3 cellular contexts compared by ENCODE assay signal in the genomic region with DNA sequence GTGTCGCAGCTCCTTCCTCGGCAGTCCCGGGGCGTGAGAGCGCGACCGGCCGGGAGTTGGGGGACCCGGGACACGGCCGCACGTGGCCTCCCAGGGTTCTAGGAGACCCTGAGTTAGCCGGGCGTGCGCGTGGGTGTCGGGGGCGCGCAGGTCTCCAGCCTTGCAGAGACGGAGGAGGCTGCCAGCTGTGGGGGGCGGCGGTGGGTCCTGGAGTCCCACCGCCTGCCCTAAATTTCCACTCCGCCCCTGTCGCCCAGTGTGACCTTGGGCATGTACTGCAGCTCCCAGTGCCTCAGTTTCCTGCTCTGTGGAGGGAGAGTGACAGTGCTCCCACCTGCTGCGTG.
TF ChIP-seq lines count a peak whose summit lies in the region.

No MANE protein-coding gene starts in this region.

TF ChIP-seq in SK-N-SH, 30 proteins besides CTCF, POLR2A, EP300 and RAD21:
- TF ChIP-seq, protein P1, sequence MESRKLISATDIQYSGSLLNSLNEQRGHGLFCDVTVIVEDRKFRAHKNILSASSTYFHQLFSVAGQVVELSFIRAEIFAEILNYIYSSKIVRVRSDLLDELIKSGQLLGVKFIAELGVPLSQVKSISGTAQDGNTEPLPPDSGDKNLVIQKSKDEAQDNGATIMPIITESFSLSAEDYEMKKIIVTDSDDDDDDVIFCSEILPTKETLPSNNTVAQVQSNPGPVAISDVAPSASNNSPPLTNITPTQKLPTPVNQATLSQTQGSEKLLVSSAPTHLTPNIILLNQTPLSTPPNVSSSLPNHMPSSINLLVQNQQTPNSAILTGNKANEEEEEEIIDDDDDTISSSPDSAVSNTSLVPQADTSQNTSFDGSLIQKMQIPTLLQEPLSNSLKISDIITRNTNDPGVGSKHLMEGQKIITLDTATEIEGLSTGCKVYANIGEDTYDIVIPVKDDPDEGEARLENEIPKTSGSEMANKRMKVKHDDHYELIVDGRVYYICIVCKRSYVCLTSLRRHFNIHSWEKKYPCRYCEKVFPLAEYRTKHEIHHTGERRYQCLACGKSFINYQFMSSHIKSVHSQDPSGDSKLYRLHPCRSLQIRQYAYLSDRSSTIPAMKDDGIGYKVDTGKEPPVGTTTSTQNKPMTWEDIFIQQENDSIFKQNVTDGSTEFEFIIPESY (IDR thresholded peaks at IDR 0.05; ENCODE audit: borderline replicate concordance, low read depth): no peak

TF ChIP-seq in SK-N-SH treated with all-trans-retinoic acid at 6 μM for 48 hours, 23 proteins besides CTCF, POLR2A, EP300 and RAD21 (continued from another document):
- TF ChIP-seq ARNTL (CRISPR knock-in tag; IDR thresholded peaks at IDR 0.05; ENCODE audit: borderline replicate concordance, low read depth): no peak
- no peak for TF ChIP-seq TCF4 (CRISPR knock-in tag; IDR thresholded peaks at IDR 0.05; ENCODE audit: borderline replicate concordance)
- TF ChIP-seq, protein P2, sequence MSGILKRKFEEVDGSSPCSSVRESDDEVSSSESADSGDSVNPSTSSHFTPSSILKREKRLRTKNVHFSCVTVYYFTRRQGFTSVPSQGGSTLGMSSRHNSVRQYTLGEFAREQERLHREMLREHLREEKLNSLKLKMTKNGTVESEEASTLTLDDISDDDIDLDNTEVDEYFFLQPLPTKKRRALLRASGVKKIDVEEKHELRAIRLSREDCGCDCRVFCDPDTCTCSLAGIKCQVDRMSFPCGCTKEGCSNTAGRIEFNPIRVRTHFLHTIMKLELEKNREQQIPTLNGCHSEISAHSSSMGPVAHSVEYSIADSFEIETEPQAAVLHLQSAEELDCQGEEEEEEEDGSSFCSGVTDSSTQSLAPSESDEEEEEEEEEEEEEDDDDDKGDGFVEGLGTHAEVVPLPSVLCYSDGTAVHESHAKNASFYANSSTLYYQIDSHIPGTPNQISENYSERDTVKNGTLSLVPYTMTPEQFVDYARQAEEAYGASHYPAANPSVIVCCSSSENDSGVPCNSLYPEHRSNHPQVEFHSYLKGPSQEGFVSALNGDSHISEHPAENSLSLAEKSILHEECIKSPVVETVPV (CRISPR knock-in tag; IDR thresholded peaks at IDR 0.05): no peak
- TF ChIP-seq, protein P3, sequence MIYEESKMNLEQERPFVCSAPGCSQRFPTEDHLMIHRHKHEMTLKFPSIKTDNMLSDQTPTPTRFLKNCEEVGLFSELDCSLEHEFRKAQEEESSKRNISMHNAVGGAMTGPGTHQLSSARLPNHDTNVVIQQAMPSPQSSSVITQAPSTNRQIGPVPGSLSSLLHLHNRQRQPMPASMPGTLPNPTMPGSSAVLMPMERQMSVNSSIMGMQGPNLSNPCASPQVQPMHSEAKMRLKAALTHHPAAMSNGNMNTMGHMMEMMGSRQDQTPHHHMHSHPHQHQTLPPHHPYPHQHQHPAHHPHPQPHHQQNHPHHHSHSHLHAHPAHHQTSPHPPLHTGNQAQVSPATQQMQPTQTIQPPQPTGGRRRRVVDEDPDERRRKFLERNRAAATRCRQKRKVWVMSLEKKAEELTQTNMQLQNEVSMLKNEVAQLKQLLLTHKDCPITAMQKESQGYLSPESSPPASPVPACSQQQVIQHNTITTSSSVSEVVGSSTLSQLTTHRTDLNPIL (CRISPR knock-in tag; IDR thresholded peaks at IDR 0.05; ENCODE audit: low read depth): no peak
- TF ChIP-seq, protein P4, sequence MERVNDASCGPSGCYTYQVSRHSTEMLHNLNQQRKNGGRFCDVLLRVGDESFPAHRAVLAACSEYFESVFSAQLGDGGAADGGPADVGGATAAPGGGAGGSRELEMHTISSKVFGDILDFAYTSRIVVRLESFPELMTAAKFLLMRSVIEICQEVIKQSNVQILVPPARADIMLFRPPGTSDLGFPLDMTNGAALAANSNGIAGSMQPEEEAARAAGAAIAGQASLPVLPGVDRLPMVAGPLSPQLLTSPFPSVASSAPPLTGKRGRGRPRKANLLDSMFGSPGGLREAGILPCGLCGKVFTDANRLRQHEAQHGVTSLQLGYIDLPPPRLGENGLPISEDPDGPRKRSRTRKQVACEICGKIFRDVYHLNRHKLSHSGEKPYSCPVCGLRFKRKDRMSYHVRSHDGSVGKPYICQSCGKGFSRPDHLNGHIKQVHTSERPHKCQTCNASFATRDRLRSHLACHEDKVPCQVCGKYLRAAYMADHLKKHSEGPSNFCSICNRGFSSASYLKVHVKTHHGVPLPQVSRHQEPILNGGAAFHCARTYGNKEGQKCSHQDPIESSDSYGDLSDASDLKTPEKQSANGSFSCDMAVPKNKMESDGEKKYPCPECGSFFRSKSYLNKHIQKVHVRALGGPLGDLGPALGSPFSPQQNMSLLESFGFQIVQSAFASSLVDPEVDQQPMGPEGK (CRISPR knock-in tag; IDR thresholded peaks at IDR 0.05; ENCODE audit: borderline replicate concordance): no peak
- TF ChIP-seq, protein P5, sequence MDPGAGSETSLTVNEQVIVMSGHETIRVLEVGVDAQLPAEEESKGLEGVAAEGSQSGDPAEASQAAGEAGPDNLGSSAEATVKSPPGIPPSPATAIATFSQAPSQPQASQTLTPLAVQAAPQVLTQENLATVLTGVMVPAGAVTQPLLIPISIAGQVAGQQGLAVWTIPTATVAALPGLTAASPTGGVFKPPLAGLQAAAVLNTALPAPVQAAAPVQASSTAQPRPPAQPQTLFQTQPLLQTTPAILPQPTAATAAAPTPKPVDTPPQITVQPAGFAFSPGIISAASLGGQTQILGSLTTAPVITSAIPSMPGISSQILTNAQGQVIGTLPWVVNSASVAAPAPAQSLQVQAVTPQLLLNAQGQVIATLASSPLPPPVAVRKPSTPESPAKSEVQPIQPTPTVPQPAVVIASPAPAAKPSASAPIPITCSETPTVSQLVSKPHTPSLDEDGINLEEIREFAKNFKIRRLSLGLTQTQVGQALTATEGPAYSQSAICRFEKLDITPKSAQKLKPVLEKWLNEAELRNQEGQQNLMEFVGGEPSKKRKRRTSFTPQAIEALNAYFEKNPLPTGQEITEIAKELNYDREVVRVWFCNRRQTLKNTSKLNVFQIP (CRISPR knock-in tag; IDR thresholded peaks at IDR 0.05; ENCODE audit: borderline replicate concordance, low read depth): no peak
- no peak for TF ChIP-seq ZNF70 (CRISPR knock-in tag; IDR thresholded peaks at IDR 0.05)
- no peak for TF ChIP-seq TOX (CRISPR knock-in tag; IDR thresholded peaks at IDR 0.05; ENCODE audit: borderline replicate concordance)

TF ChIP-seq in K562, 482 proteins besides CTCF, POLR2A, EP300 and RAD21:
- TF ChIP-seq, protein P6, sequence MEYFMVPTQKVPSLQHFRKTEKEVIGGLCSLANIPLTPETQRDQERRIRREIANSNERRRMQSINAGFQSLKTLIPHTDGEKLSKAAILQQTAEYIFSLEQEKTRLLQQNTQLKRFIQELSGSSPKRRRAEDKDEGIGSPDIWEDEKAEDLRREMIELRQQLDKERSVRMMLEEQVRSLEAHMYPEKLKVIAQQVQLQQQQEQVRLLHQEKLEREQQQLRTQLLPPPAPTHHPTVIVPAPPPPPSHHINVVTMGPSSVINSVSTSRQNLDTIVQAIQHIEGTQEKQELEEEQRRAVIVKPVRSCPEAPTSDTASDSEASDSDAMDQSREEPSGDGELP (CRISPR knock-in tag; IDR thresholded peaks at IDR 0.05; ENCODE audit: borderline replicate concordance): 0 out of 2 replicates have a peak, but pooled peaks have one; percentile 1
- TF ChIP-seq, protein P7, sequence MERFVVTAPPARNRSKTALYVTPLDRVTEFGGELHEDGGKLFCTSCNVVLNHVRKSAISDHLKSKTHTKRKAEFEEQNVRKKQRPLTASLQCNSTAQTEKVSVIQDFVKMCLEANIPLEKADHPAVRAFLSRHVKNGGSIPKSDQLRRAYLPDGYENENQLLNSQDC (CRISPR knock-in tag; IDR thresholded peaks at IDR 0.05): no peak
- TF ChIP-seq BRD4 (IDR thresholded peaks at IDR 0.05): no peak
- TF ChIP-seq, protein P8, sequence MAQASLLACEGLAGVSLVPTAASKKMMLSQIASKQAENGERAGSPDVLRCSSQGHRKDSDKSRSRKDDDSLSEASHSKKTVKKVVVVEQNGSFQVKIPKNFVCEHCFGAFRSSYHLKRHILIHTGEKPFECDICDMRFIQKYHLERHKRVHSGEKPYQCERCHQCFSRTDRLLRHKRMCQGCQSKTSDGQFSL (CRISPR knock-in tag; IDR thresholded peaks at IDR 0.05): no peak
- TF ChIP-seq, protein P8 (tag; IDR thresholded peaks at IDR 0.05): no peak
- TF ChIP-seq RBFOX2 (IDR thresholded peaks at IDR 0.05; ENCODE audit: low read depth, low read length): peak; percentile 29; the same call in 1 of the 2 replicates
- TF ChIP-seq, protein P9, sequence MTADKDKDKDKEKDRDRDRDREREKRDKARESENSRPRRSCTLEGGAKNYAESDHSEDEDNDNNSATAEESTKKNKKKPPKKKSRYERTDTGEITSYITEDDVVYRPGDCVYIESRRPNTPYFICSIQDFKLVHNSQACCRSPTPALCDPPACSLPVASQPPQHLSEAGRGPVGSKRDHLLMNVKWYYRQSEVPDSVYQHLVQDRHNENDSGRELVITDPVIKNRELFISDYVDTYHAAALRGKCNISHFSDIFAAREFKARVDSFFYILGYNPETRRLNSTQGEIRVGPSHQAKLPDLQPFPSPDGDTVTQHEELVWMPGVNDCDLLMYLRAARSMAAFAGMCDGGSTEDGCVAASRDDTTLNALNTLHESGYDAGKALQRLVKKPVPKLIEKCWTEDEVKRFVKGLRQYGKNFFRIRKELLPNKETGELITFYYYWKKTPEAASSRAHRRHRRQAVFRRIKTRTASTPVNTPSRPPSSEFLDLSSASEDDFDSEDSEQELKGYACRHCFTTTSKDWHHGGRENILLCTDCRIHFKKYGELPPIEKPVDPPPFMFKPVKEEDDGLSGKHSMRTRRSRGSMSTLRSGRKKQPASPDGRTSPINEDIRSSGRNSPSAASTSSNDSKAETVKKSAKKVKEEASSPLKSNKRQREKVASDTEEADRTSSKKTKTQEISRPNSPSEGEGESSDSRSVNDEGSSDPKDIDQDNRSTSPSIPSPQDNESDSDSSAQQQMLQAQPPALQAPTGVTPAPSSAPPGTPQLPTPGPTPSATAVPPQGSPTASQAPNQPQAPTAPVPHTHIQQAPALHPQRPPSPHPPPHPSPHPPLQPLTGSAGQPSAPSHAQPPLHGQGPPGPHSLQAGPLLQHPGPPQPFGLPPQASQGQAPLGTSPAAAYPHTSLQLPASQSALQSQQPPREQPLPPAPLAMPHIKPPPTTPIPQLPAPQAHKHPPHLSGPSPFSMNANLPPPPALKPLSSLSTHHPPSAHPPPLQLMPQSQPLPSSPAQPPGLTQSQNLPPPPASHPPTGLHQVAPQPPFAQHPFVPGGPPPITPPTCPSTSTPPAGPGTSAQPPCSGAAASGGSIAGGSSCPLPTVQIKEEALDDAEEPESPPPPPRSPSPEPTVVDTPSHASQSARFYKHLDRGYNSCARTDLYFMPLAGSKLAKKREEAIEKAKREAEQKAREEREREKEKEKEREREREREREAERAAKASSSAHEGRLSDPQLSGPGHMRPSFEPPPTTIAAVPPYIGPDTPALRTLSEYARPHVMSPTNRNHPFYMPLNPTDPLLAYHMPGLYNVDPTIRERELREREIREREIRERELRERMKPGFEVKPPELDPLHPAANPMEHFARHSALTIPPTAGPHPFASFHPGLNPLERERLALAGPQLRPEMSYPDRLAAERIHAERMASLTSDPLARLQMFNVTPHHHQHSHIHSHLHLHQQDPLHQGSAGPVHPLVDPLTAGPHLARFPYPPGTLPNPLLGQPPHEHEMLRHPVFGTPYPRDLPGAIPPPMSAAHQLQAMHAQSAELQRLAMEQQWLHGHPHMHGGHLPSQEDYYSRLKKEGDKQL (CRISPR knock-in tag; IDR thresholded peaks at IDR 0.05; ENCODE audit: borderline replicate concordance): no peak
- no peak for TF ChIP-seq ILK (tag; IDR thresholded peaks at IDR 0.05; ENCODE audit: borderline replicate concordance, low read depth)
- TF ChIP-seq FUS (optimal IDR thresholded peaks at IDR 0.05; ENCODE audit: low read depth, low read length): no peak
- TF ChIP-seq, protein P10, sequence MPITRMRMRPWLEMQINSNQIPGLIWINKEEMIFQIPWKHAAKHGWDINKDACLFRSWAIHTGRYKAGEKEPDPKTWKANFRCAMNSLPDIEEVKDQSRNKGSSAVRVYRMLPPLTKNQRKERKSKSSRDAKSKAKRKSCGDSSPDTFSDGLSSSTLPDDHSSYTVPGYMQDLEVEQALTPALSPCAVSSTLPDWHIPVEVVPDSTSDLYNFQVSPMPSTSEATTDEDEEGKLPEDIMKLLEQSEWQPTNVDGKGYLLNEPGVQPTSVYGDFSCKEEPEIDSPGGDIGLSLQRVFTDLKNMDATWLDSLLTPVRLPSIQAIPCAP (CRISPR knock-in tag; IDR thresholded peaks at IDR 0.05; ENCODE audit: borderline replicate concordance): no peak
- no peak for TF ChIP-seq PCBP1 (IDR thresholded peaks at IDR 0.05; ENCODE audit: low read depth, low read length, poor library complexity, severe bottlenecking)
- no peak for TF ChIP-seq SREBF1 (IDR thresholded peaks at IDR 0.05; ENCODE audit: borderline replicate concordance, low read depth, low read length)
- TF ChIP-seq TOE1 (IDR thresholded peaks at IDR 0.05; ENCODE audit: borderline replicate concordance): no peak
- TF ChIP-seq TOE1 (CRISPR knock-in tag; IDR thresholded peaks at IDR 0.05; ENCODE audit: borderline replicate concordance, low read depth): no peak
- TF ChIP-seq RNF2 (IDR thresholded peaks at IDR 0.05): no peak
TF ChIP-seq in K562: peak in this region for 2.
